In genomic region chrX:65679071-65679540, GRCh38 we compare ENCODE assay signal across 8 cellular contexts. TPM values are rescaled to one million over a fixed set of nuclear protein-coding genes. Genes with fewer than 3 reads are reported as not detected.
DNase-seq lines count a peak whose midpoint lies in the region; ATAC-seq, FAIRE-seq and TF ChIP-seq lines count a peak whose summit lies in the region.

No MANE protein-coding gene starts in this region.

- H3K9me3 ChIP-seq in astrocyte (ENCODE audit: insufficient read depth, low read depth, low read length): no peaks in the 10 kb centered on the region
- H3K9me3 ChIP-seq in lung (ENCODE audit: control insufficient read depth in 2 of 2, insufficient read depth in 1 of 2, low read length in 1 of 2): no peaks in the 10 kb centered on the region
- no peaks in the 10 kb centered on the region for H3K9me3 ChIP-seq in endodermal cell (ENCODE audit: control insufficient read depth, low read length)

- H3K4me3 Mint-ChIP-seq in astrocyte (ENCODE audit: unreplicated experiment): peak overlapping the region; percentile 45
- no peak overlapping the region for H3K4me3 Mint-ChIP-seq in endodermal cell

- H3K4me1 Mint-ChIP-seq in astrocyte (ENCODE audit: low read depth, unreplicated experiment) (peaks cover 32% of the 10 kb centered on the region), endodermal cell (no peaks in the 10 kb centered on the region)

- peak overlapping the region; percentile 86 for H3K27ac Mint-ChIP-seq in astrocyte (ENCODE audit: unreplicated experiment)
- no peak overlapping the region for H3K27ac Mint-ChIP-seq in endodermal cell

- DNase-seq in A172 (ENCODE audit: low spot score): peak; percentile 55
- peak; percentile 90 for DNase-seq in M059J (ENCODE audit: low read depth)
- DNase-seq in astrocyte (ENCODE audit: low read depth): peak; percentile 74
- no peak for DNase-seq in lung (ENCODE audit: low spot score)
- no peak for DNase-seq in sciatic nerve (ENCODE audit: low spot score)
- DNase-seq in HPDE6-E6E7 (ENCODE audit: extremely low spot score): no peak
- no peak for DNase-seq in endodermal cell
- no peak for DNase-seq in ureter (ENCODE audit: low spot score)

- WGBS in lung, 2 donors: 0 to 19% methylated on average over 1 of the region's 1 CpG
- WGBS in endodermal cell (ENCODE audit: insufficient coverage in 1 of 2, insufficient read length in 1 of 2), 2 experiments: 75% methylated on average over 1 of the region's 1 CpG; no CpG with 5 or more reads in 1 of the 2 experiments

- H3K79me2 ChIP-seq in astrocyte (ENCODE audit: insufficient read depth, low read length): peaks cover 93% of the 10 kb centered on the region

- H2AFZ ChIP-seq in astrocyte (ENCODE audit: low read depth, low read length): no peak overlapping the region

- H3K4me1 ChIP-seq in astrocyte (ENCODE audit: insufficient read depth, low read length): peaks cover 42% of the 10 kb centered on the region
- peaks cover 14 to 49% of the 10 kb centered on the region in 2 donors for H3K4me1 ChIP-seq in lung (ENCODE audit: control insufficient read depth in 2 of 2, insufficient read depth in 2 of 2, low read length in 2 of 2)
- no peaks in the 10 kb centered on the region for H3K4me1 ChIP-seq in endodermal cell (ENCODE audit: control insufficient read depth, insufficient read depth, low read length)

- FAIRE-seq in astrocyte (lab: Jason Lieb, UNC): peak; percentile 99

- H3K4me2 ChIP-seq in astrocyte (ENCODE audit: low read length): peak overlapping the region; percentile 81

- H3K27me3 ChIP-seq in astrocyte (ENCODE audit: insufficient read depth, low read length) (no peaks in the 10 kb centered on the region), lung (ENCODE audit: control insufficient read depth, insufficient read depth) (no peaks in the 10 kb centered on the region), endodermal cell (ENCODE audit: control insufficient read depth, insufficient read depth, low read length, poor library complexity, severe bottlenecking) (no peaks in the 10 kb centered on the region)

- H3K36me3 Mint-ChIP-seq in astrocyte (ENCODE audit: low read depth, unreplicated experiment): no peaks in the 10 kb centered on the region
- peaks cover 5% of the 10 kb centered on the region for H3K36me3 Mint-ChIP-seq in endodermal cell (ENCODE audit: low read depth)

- H3K27me3 Mint-ChIP-seq in astrocyte (ENCODE audit: low read depth, unreplicated experiment): no peaks in the 10 kb centered on the region
- H3K27me3 Mint-ChIP-seq in endodermal cell (ENCODE audit: insufficient read depth): no peaks in the 10 kb centered on the region

- H3K4me3 ChIP-seq in astrocyte (ENCODE audit: insufficient read depth, low read depth, low read length) (peak overlapping the region; percentile 17), lung (no peak overlapping the region), endodermal cell (ENCODE audit: low read length) (no peak overlapping the region)

- intact Hi-C loops in sciatic nerve (cut with DNase I): no loop called here

- H3K9me3 Mint-ChIP-seq in astrocyte (ENCODE audit: unreplicated experiment) (no peaks in the 10 kb centered on the region), endodermal cell (peaks cover 38% of the 10 kb centered on the region)

- peaks cover 52% of the 10 kb centered on the region for H4K20me1 ChIP-seq in astrocyte (ENCODE audit: insufficient read depth, low read length)

- H3K27ac ChIP-seq in astrocyte (ENCODE audit: low read depth, low read length): peak overlapping the region; percentile 92
- H3K27ac ChIP-seq in lung (ENCODE audit: low read depth in 1 of 2, low read length in 1 of 2): peak overlapping the region; percentile 8 to 90
- H3K27ac ChIP-seq in endodermal cell (ENCODE audit: low read depth, low read length): no peak overlapping the region

- no peak for TF ChIP-seq CTCF in astrocyte (IDR thresholded peaks at IDR 0.05; ENCODE audit: insufficient read depth, low read depth, low read length)
- TF ChIP-seq CTCF in lung (IDR thresholded peaks at IDR 0.05; ENCODE audit: control extremely low read depth, extremely low read depth): no peak
- no peak for TF ChIP-seq CTCF in endodermal cell (conservative IDR thresholded peaks at IDR 0.05)

- H3K9ac ChIP-seq in astrocyte (ENCODE audit: low read length) (peak overlapping the region; percentile 74), endodermal cell (ENCODE audit: extremely low read depth, low read length, poor library complexity, severe bottlenecking) (no peak overlapping the region)

- peak; percentile 59 for ATAC-seq in lung (ENCODE audit: insufficient read depth, low FRiP score)
- no peak for ATAC-seq in sciatic nerve

- peaks cover 3% of the 10 kb centered on the region for H3K36me3 ChIP-seq in astrocyte (ENCODE audit: insufficient read depth, low read length)
- H3K36me3 ChIP-seq in lung (ENCODE audit: control insufficient read depth in 2 of 2, insufficient read depth in 2 of 2, low read length in 2 of 2): peaks cover 0 to 4% of the 10 kb centered on the region in 2 donors
- peaks cover 9% of the 10 kb centered on the region for H3K36me3 ChIP-seq in endodermal cell (ENCODE audit: control insufficient read depth, insufficient read depth, low read length)

RNA-seq across cellular contexts. Expression of gene MSN, which starts 11.7 kb away (rescaled TPM):
- total RNA-seq in A172 (2014; rRNA removed; shearing (Covaris generic)): 326 and 328 TPM in 2 replicates
- 597 and 706 TPM in 2 replicates for total RNA-seq in M059J (2014; rRNA removed; shearing (Covaris generic))
- total RNA-seq in astrocyte: 356 and 369 TPM in 2 replicates
- total RNA-seq in lung: 100 to 1,000 TPM; 228 to 399 TPM
- polyA plus RNA-seq in lung: 100 to 1,000 TPM; 168 to 371 TPM
- total RNA-seq in sciatic nerve: 325 TPM
- total RNA-seq in endodermal cell: 100 to 1,000 TPM; 141 to 188 TPM
- polyA plus RNA-seq in endodermal cell (2013, experiment 1 of 2): 193 TPM
- 187 TPM for polyA plus RNA-seq in endodermal cell (2013, experiment 2 of 2)
- total RNA-seq in ureter: 134 TPM

Comparison
In these comparisons a context has a peak if more than half of its experiments do, and no peak if none do; other contexts are left out.
1. DNase-seq: peak in A172 (single experiment), M059J (single experiment) and astrocyte (single experiment); none in lung (single experiment), sciatic nerve (single experiment), HPDE6-E6E7 (single experiment), endodermal cell (single experiment) and ureter (single experiment).